Comparison of ENCODE assay signal across 17 cellular contexts in genomic region chr6:142285235-142286087, GRCh38. TPM values are rescaled to one million over a fixed set of nuclear protein-coding genes. Genes with fewer than 3 reads are reported as not detected.
DNase-seq lines count a peak whose midpoint lies in the region; ATAC-seq and TF ChIP-seq lines count a peak whose summit lies in the region.
"Had no signal": no experiment of that assay in that cellular context is flagged by ENCODE, and none has a peak within 500 bp of the region (broad histone marks: within the 10 kb centered on the region; RNA-seq: fewer than 3 reads in every experiment).

No MANE protein-coding gene starts in this region.

- 0 out of 2 replicates have a peak overlapping the region, but pooled peaks have one; percentile 4 for H2AFZ ChIP-seq in Loucy (ENCODE audit: low read length)

- ATAC-seq in right lobe of liver, result peak; percentile 94 to 98 (median 94)
- ATAC-seq: GM12878 had no signal

- 50% methylated on average over 9 of the region's 9 CpGs for WGBS in right lobe of liver (ENCODE audit: insufficient coverage, low coverage, low lambda C conversion rate, missing lambda C conversion rate)
- WGBS in lower leg skin, 2 donors, result 94 to 98% methylated on average over 9 of the region's 9 CpGs

- no peaks in the 10 kb centered on the region for H3K36me3 ChIP-seq in Loucy (ENCODE audit: insufficient read depth, low read length)
- H3K36me3 ChIP-seq in right lobe of liver, result no peaks in the 10 kb centered on the region

- no peaks in the 10 kb centered on the region for H3K9me2 ChIP-seq in Loucy (replicated peaks; ENCODE audit: low read depth, low read length)

- H3K9ac ChIP-seq in Loucy (ENCODE audit: low read depth, low read length, poor library complexity, severe bottlenecking), result no peak overlapping the region

- no peaks in the 10 kb centered on the region for H3F3A ChIP-seq in Loucy (ENCODE audit: low read depth)

- no peaks in the 10 kb centered on the region for H3K27me3 ChIP-seq in Loucy (ENCODE audit: insufficient read depth, low read length, poor library complexity, severe bottlenecking)
- H3K27me3 ChIP-seq in right lobe of liver, result no peaks in the 10 kb centered on the region

- intact Hi-C loops in right lobe of liver (cut with DNase I), result no loop called here
- intact Hi-C loops in lower leg skin (cut with DNase I; ENCODE audit: low total_unique reads), result no loop called here

- no peaks in the 10 kb centered on the region for H3K4me1 ChIP-seq in Loucy (ENCODE audit: insufficient read depth, low read length, poor library complexity, severe bottlenecking)
- H3K4me1 ChIP-seq in right lobe of liver, result peaks cover 0 to 20% (median 6%) of the 10 kb centered on the region in 4 donors

- TF ChIP-seq POLR2A in right lobe of liver (IDR thresholded peaks at IDR 0.05), result no peak
- no peak for TF ChIP-seq POLR2A in lower leg skin (IDR thresholded peaks at IDR 0.05)

- H3K27ac ChIP-seq in 22Rv1, result peak overlapping the region; percentile 90
- H3K27ac ChIP-seq in right lobe of liver, result peak overlapping the region; percentile 52 to 88 (median 86)
- no peak overlapping the region for H3K27ac ChIP-seq in substantia nigra (ENCODE audit: low read depth, low read length, poor library complexity, severe bottlenecking)

- TF ChIP-seq CTCF in 22Rv1 (IDR thresholded peaks at IDR 0.05) (no peak), Loucy (conservative IDR thresholded peaks at IDR 0.05; ENCODE audit: low read length) (no peak), right lobe of liver (IDR thresholded peaks at IDR 0.05) (no peak), lower leg skin (IDR thresholded peaks at IDR 0.05) (no peak)

- no peaks in the 10 kb centered on the region for H3K79me2 ChIP-seq in Loucy (ENCODE audit: insufficient read depth, low read length)

- H3K4me3 ChIP-seq in Loucy (ENCODE audit: low read length, poor library complexity, severe bottlenecking), result no peak overlapping the region
- peak overlapping the region in 1 of 3 donors; percentile 24 for H3K4me3 ChIP-seq in right lobe of liver
- no peak overlapping the region for H3K4me3 ChIP-seq in lower leg skin (ENCODE audit: low read depth, poor library complexity, severe bottlenecking)
- H3K4me3 ChIP-seq: GM12878 had no signal

- DNase-seq in iris pigment epithelial cell (ENCODE audit: low read depth) (peak; percentile 35), right lobe of liver (no peak), substantia nigra (lab: John Stamatoyannopoulos, UW) (no peak), globus pallidus (ENCODE audit: low spot score) (no peak), activated gamma-delta T cell (lab: John Stamatoyannopoulos, UW) (no peak), lower leg skin (ENCODE audit: low spot score in 2 of 2) (no peak)
- DNase-seq: 8988T; ACHN; C1 segment of cervical spinal cord; CD4-positive, alpha-beta memory T cell; DMS79; HCEC 1CT; HFFc6 had no signal

- H4K20me1 ChIP-seq in Loucy (ENCODE audit: insufficient read depth, low read length, poor library complexity, severe bottlenecking), result no peaks in the 10 kb centered on the region

- H3K9me3 ChIP-seq in Loucy (ENCODE audit: insufficient read depth, low read depth, low read length) (no peaks in the 10 kb centered on the region), right lobe of liver (no peaks in the 10 kb centered on the region)

- no peak overlapping the region for H3K4me2 ChIP-seq in Loucy (ENCODE audit: low read depth, low read length, poor library complexity, severe bottlenecking)

RNA-seq across cellular contexts. Expression of gene ADGRG6, which starts 16.3 kb away (rescaled TPM):
- total RNA-seq in right lobe of liver (100 to 1,000 TPM in 3 of 6 experiments, 10 to 100 TPM in 3; 49.6 to 114 (median 94.6) TPM), lower leg skin (10 to 100 TPM; 41.8 to 54.8 (median 50.0) TPM)
- total RNA-seq: B cell had no signal
